Comparison of ENCODE assay signal across 13 cellular contexts in genomic region chr6:106739387-106739786, GRCh38.
DNase-seq lines count a peak whose midpoint lies in the region; ATAC-seq and TF ChIP-seq lines count a peak whose summit lies in the region.
"Had no signal": no experiment of that assay in that cellular context is flagged by ENCODE, and none has a peak within 500 bp of the region (broad histone marks: within the 10 kb centered on the region; RNA-seq: fewer than 3 reads in every experiment).

No MANE protein-coding gene starts in this region.

- no CpG with 5 or more reads among the region's 5 CpGs for WGBS in mesendoderm (ENCODE audit: extremely low coverage, insufficient coverage, low lambda C conversion rate)

- no peak overlapping the region for H3K27ac Mint-ChIP-seq in mesothelial cell of epicardium
- no peak overlapping the region for H3K27ac Mint-ChIP-seq in activated T-helper 17 cell treated with anti-CD3 and anti-CD28 coated beads, Interleukin-2, amount 50 U/mL, for 72 hours
- H3K27ac Mint-ChIP-seq: activated naive CD8-positive, alpha-beta T cell treated with anti-CD3 and anti-CD28 coated beads, Interleukin-2, amount 10 ng/mL, durations not matched to agents 7 days and 5 days; type B pancreatic cell had no signal

- H3K79me1 ChIP-seq in mesendoderm (ENCODE audit: low read length): no peaks in the 10 kb centered on the region

- no peak overlapping the region for H2BK120ac ChIP-seq in mesendoderm (ENCODE audit: low read depth, low read length)

- no peaks in the 10 kb centered on the region for H3K27me3 ChIP-seq in mesendoderm (ENCODE audit: insufficient read depth, low read length, poor library complexity)

- H4K8ac ChIP-seq in mesendoderm (ENCODE audit: low read depth, low read length): no peak overlapping the region

- DNase-seq in A172 (ENCODE audit: low spot score): peak; percentile 37
- peak; percentile 55 for DNase-seq in NCI-H2196 (lab: John Stamatoyannopoulos, UW; ENCODE audit: unreplicated experiment)
- peak; percentile 97 for DNase-seq in epithelial cell of esophagus (ENCODE audit: low read depth)
- no peak for DNase-seq in mesendoderm
- DNase-seq in NCI-H345 (lab: John Stamatoyannopoulos, UW): no peak
- no peak for DNase-seq in mesothelial cell of epicardium (ENCODE audit: low spot score in 2 of 2, unreplicated experiment in 2 of 2)
- no peak for DNase-seq in NCI-H187 (lab: John Stamatoyannopoulos, UW)
- DNase-seq: activated naive CD8-positive, alpha-beta T cell treated with anti-CD3 and anti-CD28 coated beads, Interleukin-2, amount 10 ng/mL, durations not matched to agents 7 days and 5 days; NK-92 treated with Interleukin-12 subunit alpha and Interleukin-12 subunit beta, amount 100 ng/mL, for 24 hours; stimulated activated CD4-positive, alpha-beta T cell treated with anti-CD3 and anti-CD28 coated beads, Interleukin-2, amount 100 ng/mL, for 24 hours had no signal

- H3K36me3 Mint-ChIP-seq in mesothelial cell of epicardium: no peaks in the 10 kb centered on the region
- no peaks in the 10 kb centered on the region for H3K36me3 Mint-ChIP-seq in activated T-helper 17 cell treated with anti-CD3 and anti-CD28 coated beads, Interleukin-2, amount 50 U/mL, for 72 hours (ENCODE audit: low read depth)
- H3K36me3 Mint-ChIP-seq: activated naive CD8-positive, alpha-beta T cell treated with anti-CD3 and anti-CD28 coated beads, Interleukin-2, amount 10 ng/mL, durations not matched to agents 7 days and 5 days had no signal

- no peak overlapping the region for H3K4me2 ChIP-seq in mesendoderm (ENCODE audit: low read length)
- H3K4me2 ChIP-seq: KMS-11 had no signal

- no peak overlapping the region for H2BK15ac ChIP-seq in mesendoderm (replicated peaks; ENCODE audit: low read depth)

- no peak overlapping the region for H2AK5ac ChIP-seq in mesendoderm (ENCODE audit: low read length)

- peak overlapping the region; percentile 34 for H3K56ac ChIP-seq in mesendoderm (ENCODE audit: low read length)

- H3K27me3 Mint-ChIP-seq in mesothelial cell of epicardium (ENCODE audit: low read depth): no peaks in the 10 kb centered on the region
- H3K27me3 Mint-ChIP-seq in activated T-helper 17 cell treated with anti-CD3 and anti-CD28 coated beads, Interleukin-2, amount 50 U/mL, for 72 hours: peaks cover 36% of the 10 kb centered on the region
- H3K27me3 Mint-ChIP-seq: type B pancreatic cell had no signal

- TF ChIP-seq CTCF in epithelial cell of esophagus (IDR thresholded peaks at IDR 0.05; ENCODE audit: insufficient read depth, low read depth, low read length, missing control alignments): peak; percentile 30
- TF ChIP-seq CTCF in mesothelial cell of epicardium (IDR thresholded peaks at IDR 0.05; ENCODE audit: unreplicated experiment): no peak

- H3K4me1 Mint-ChIP-seq in mesothelial cell of epicardium: peaks cover 10% of the 10 kb centered on the region
- no peaks in the 10 kb centered on the region for H3K4me1 Mint-ChIP-seq in activated T-helper 17 cell treated with anti-CD3 and anti-CD28 coated beads, Interleukin-2, amount 50 U/mL, for 72 hours
- H3K4me1 Mint-ChIP-seq: activated naive CD8-positive, alpha-beta T cell treated with anti-CD3 and anti-CD28 coated beads, Interleukin-2, amount 10 ng/mL, durations not matched to agents 7 days and 5 days had no signal

- no peak overlapping the region for H3K18ac ChIP-seq in mesendoderm (ENCODE audit: low read length)

- no peaks in the 10 kb centered on the region for H3K4me1 ChIP-seq in mesendoderm (ENCODE audit: control insufficient read depth, low read depth, low read length)

- H2BK5ac ChIP-seq in mesendoderm (ENCODE audit: low read length): no peak overlapping the region

- no peak overlapping the region for H3K23ac ChIP-seq in mesendoderm (ENCODE audit: low read length)

- no peak overlapping the region for H4K5ac ChIP-seq in mesendoderm (ENCODE audit: low read length)

- no peak overlapping the region for H3K4ac ChIP-seq in mesendoderm (ENCODE audit: low read depth, low read length)

- no peak overlapping the region for H3K4me3 ChIP-seq in epithelial cell of esophagus (ENCODE audit: low read length)
- no peak overlapping the region for H3K4me3 ChIP-seq in mesendoderm (ENCODE audit: low read length)

- no peak overlapping the region for H3K27ac ChIP-seq in mesendoderm (ENCODE audit: low read depth, low read length)
- H3K27ac ChIP-seq: KMS-11 had no signal

- no peak overlapping the region for H3K9ac ChIP-seq in mesendoderm (ENCODE audit: low read length)
- H3K9ac ChIP-seq: KMS-11 had no signal

- H3K9me3 Mint-ChIP-seq in mesothelial cell of epicardium: peaks cover 20% of the 10 kb centered on the region
- no peaks in the 10 kb centered on the region for H3K9me3 Mint-ChIP-seq in activated T-helper 17 cell treated with anti-CD3 and anti-CD28 coated beads, Interleukin-2, amount 50 U/mL, for 72 hours
- H3K9me3 Mint-ChIP-seq: activated naive CD8-positive, alpha-beta T cell treated with anti-CD3 and anti-CD28 coated beads, Interleukin-2, amount 10 ng/mL, durations not matched to agents 7 days and 5 days had no signal

- no peak overlapping the region for H3K4me3 Mint-ChIP-seq in mesothelial cell of epicardium
- H3K4me3 Mint-ChIP-seq in activated T-helper 17 cell treated with anti-CD3 and anti-CD28 coated beads, Interleukin-2, amount 50 U/mL, for 72 hours: no peak overlapping the region
- H3K4me3 Mint-ChIP-seq: activated naive CD8-positive, alpha-beta T cell treated with anti-CD3 and anti-CD28 coated beads, Interleukin-2, amount 10 ng/mL, durations not matched to agents 7 days and 5 days; type B pancreatic cell had no signal

- no peak for ATAC-seq in activated T-helper 17 cell treated with anti-CD3 and anti-CD28 coated beads, Interleukin-2, amount 50 U/mL, for 72 hours (replicated peaks)

- no peaks in the 10 kb centered on the region for H3K79me2 ChIP-seq in mesendoderm (ENCODE audit: control insufficient read depth, insufficient read depth, low read length)

- H3K36me3 ChIP-seq in mesendoderm (ENCODE audit: control insufficient read depth, insufficient read depth, low read length): no peaks in the 10 kb centered on the region

Comparison
In these comparisons a context has a peak if more than half of its experiments do, and no peak if none do; other contexts are left out.
1. DNase-seq: peak in A172 (single experiment), NCI-H2196 (single experiment) and epithelial cell of esophagus (single experiment); none in mesendoderm (single experiment), NCI-H345 (single experiment), mesothelial cell of epicardium (0 of 2) and NCI-H187 (0 of 2).